Comparison of ENCODE assay signal across 1 cellular context in genomic region chr2:8103085-8103708, GRCh38.
TF ChIP-seq lines count a peak whose summit lies in the region.

No MANE protein-coding gene starts in this region.

TF ChIP-seq in HepG2, 621 proteins besides CTCF, POLR2A, EP300 and RAD21 (continued from another document and continues in another):
- TF ChIP-seq ATF7 (IDR thresholded peaks at IDR 0.05) (peak; percentile 93), ATF7 (CRISPR knock-in tag; IDR thresholded peaks at IDR 0.05) (peak; percentile 51; the same call in 1 of the 2 replicates), ZNF205 (CRISPR knock-in tag; IDR thresholded peaks at IDR 0.05) (peak; percentile 76; the same call in 1 of the 2 replicates), USF2 (IDR thresholded peaks at IDR 0.05; ENCODE audit: low read depth, low read length) (no peak), USF2 (CRISPR knock-in tag; IDR thresholded peaks at IDR 0.05; ENCODE audit: borderline replicate concordance) (peak; percentile 25; the same call in 1 of the 2 replicates), MED8 (CRISPR knock-in tag; IDR thresholded peaks at IDR 0.05; ENCODE audit: insufficient replicate concordance) (peak; percentile 92), MED13 (CRISPR knock-in tag; IDR thresholded peaks at IDR 0.05) (peak; percentile 96), KDM3A (CRISPR knock-in tag; IDR thresholded peaks at IDR 0.05; ENCODE audit: low read depth) (peak; percentile 78), ZNF768 (CRISPR knock-in tag; IDR thresholded peaks at IDR 0.05) (no peak), ZBTB2 (CRISPR knock-in tag; IDR thresholded peaks at IDR 0.05; ENCODE audit: low read depth) (no peak), TBP (CRISPR knock-in tag; IDR thresholded peaks at IDR 0.05) (0 out of 2 replicates have a peak, but pooled peaks have one; percentile 59), DDIT3 (CRISPR knock-in tag; IDR thresholded peaks at IDR 0.05) (0 out of 2 replicates have a peak, but pooled peaks have one; percentile 48), MAZ (IDR thresholded peaks at IDR 0.05; ENCODE audit: borderline replicate concordance, low read depth, low read length) (no peak), MAZ (CRISPR knock-in tag; IDR thresholded peaks at IDR 0.05; ENCODE audit: low read depth) (peak; percentile 64; the same call in 1 of the 2 replicates), ARHGAP35 (CRISPR knock-in tag; IDR thresholded peaks at IDR 0.05; ENCODE audit: borderline replicate concordance) (no peak), POLR2AphosphoS5 (IDR thresholded peaks at IDR 0.05; ENCODE audit: low read depth, low read length) (no peak), SOX6 (IDR thresholded peaks at IDR 0.05) (no peak), SOX6 (CRISPR knock-in tag; IDR thresholded peaks at IDR 0.05) (peak; percentile 98), FOSL1 (CRISPR knock-in tag; IDR thresholded peaks at IDR 0.05; ENCODE audit: borderline replicate concordance) (peak; percentile 98), SOX5 (CRISPR knock-in tag; IDR thresholded peaks at IDR 0.05; ENCODE audit: borderline replicate concordance) (peak; percentile 99), BRCA1 (CRISPR knock-in tag; IDR thresholded peaks at IDR 0.05) (peak; percentile 76; the same call in 1 of the 2 replicates), MNT (IDR thresholded peaks at IDR 0.05) (peak; percentile 48), ELF3 (CRISPR knock-in tag; IDR thresholded peaks at IDR 0.05) (peak; percentile 96), PRDM10 (CRISPR knock-in tag; IDR thresholded peaks at IDR 0.05; ENCODE audit: low read depth) (peak; percentile 72; the same call in 1 of the 2 replicates), ZNF232 (CRISPR knock-in tag; IDR thresholded peaks at IDR 0.05; ENCODE audit: borderline replicate concordance) (no peak), MAFK (conservative IDR thresholded peaks at IDR 0.05 in 1 of 2, IDR thresholded peaks at IDR 0.05 in 1 of 2; ENCODE audit: low read length in 2 of 2) (0 out of 4 replicates have a peak, but pooled peaks of 1 of the 2 experiments have one; percentile 15), FOSL2 (CRISPR knock-in tag; IDR thresholded peaks at IDR 0.05) (peak; percentile 99), CREBL2 (CRISPR knock-in tag; IDR thresholded peaks at IDR 0.05; ENCODE audit: borderline replicate concordance) (no peak), ZNF788 (CRISPR knock-in tag; IDR thresholded peaks at IDR 0.05; ENCODE audit: borderline replicate concordance) (no peak), NAIF1 (CRISPR knock-in tag; IDR thresholded peaks at IDR 0.05; ENCODE audit: borderline replicate concordance) (no peak; the same call in 1 of the 2 replicates), TCF12 (IDR thresholded peaks at IDR 0.05) (no peak), TCF12 (CRISPR knock-in tag; IDR thresholded peaks at IDR 0.05) (peak; percentile 98; the same call in 1 of the 2 replicates), ZNF281 (CRISPR knock-in tag; IDR thresholded peaks at IDR 0.05; ENCODE audit: borderline replicate concordance) (peak; percentile 29; the same call in 1 of the 2 replicates), ZFP90 (CRISPR knock-in tag; IDR thresholded peaks at IDR 0.05; ENCODE audit: borderline replicate concordance) (0 out of 2 replicates have a peak, but pooled peaks have one; percentile 24), POLR2AphosphoS2 (IDR thresholded peaks at IDR 0.05; ENCODE audit: low read depth, low read length) (no peak), ZNF207 (IDR thresholded peaks at IDR 0.05; ENCODE audit: borderline replicate concordance) (no peak), ZSCAN29 (CRISPR knock-in tag; conservative IDR thresholded peaks at IDR 0.05) (peak; percentile 97), ZMYM3 (CRISPR knock-in tag; IDR thresholded peaks at IDR 0.05) (no peak), ZNF737 (CRISPR knock-in tag; IDR thresholded peaks at IDR 0.05; ENCODE audit: borderline replicate concordance) (no peak), TMF1 (CRISPR knock-in tag; IDR thresholded peaks at IDR 0.05; ENCODE audit: low read depth) (no peak), WIZ (CRISPR knock-in tag; IDR thresholded peaks at IDR 0.05) (no peak; the same call in 1 of the 2 replicates), FUBP1 (CRISPR knock-in tag; IDR thresholded peaks at IDR 0.05; ENCODE audit: borderline replicate concordance) (0 out of 2 replicates have a peak, but pooled peaks have one; percentile 30), IKZF5 (CRISPR knock-in tag; IDR thresholded peaks at IDR 0.05) (peak; percentile 88; the same call in 1 of the 2 replicates), ERF (CRISPR knock-in tag; IDR thresholded peaks at IDR 0.05) (peak; percentile 92), RCOR2 (CRISPR knock-in tag; IDR thresholded peaks at IDR 0.05) (peak; percentile 94), CSRNP1 (CRISPR knock-in tag; IDR thresholded peaks at IDR 0.05) (0 out of 2 replicates have a peak, but pooled peaks have one; percentile 30), ZFP62 (CRISPR knock-in tag; IDR thresholded peaks at IDR 0.05) (no peak), TARDBP (CRISPR knock-in tag; IDR thresholded peaks at IDR 0.05) (peak; percentile 90; the same call in 1 of the 2 replicates), HHEX (CRISPR knock-in tag; IDR thresholded peaks at IDR 0.05) (peak; percentile 76; the same call in 1 of the 2 replicates), SIX1 (CRISPR knock-in tag; IDR thresholded peaks at IDR 0.05; ENCODE audit: borderline replicate concordance) (peak; percentile 100)
